1 cellular context compared by ENCODE assay signal in the genomic region with DNA sequence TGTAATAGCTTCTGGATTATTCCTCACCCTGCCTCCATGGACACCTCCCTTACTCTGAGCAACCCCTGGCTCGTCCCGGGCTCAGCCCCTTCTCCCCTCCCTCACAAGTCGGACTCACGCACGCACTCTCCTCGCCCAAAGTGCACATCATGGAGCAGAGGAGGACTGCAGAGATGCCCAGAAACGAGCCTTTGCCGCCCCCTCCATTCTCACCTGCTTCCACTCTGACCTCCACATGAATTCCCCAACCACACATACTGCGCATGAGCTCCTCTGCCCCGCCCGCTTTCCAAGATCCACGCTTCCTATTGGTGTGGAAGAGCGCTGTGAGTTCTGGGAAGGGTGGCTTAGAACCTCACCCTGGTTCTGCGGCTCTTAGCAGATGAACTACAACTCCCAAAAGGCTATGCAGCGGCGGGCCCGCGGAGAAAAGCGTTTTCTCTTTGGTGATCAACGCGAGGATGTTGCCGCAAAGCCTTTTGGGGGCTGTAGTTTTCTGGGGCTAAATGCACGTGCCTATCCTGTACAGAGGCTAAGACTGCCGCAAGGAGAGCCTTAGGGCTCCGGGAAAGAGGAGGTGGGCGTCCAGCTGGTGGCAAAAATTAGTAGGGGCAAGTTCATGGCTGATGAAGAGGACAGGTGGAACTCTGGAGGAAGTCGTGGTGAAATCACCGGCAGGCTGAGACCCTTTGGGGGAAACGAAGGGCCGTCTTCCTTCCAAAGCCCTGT.
TF ChIP-seq lines count a peak whose summit lies in the region.

A gene (minus strand): TSS at position 261 of the 729 bp plus-strand sequence. CDS start 1,618 bp downstream, outside the sequence.

TF ChIP-seq in HepG2, 621 proteins besides CTCF, POLR2A, EP300 and RAD21 (continued from another document and continues in another):
- TF ChIP-seq, protein P1, sequence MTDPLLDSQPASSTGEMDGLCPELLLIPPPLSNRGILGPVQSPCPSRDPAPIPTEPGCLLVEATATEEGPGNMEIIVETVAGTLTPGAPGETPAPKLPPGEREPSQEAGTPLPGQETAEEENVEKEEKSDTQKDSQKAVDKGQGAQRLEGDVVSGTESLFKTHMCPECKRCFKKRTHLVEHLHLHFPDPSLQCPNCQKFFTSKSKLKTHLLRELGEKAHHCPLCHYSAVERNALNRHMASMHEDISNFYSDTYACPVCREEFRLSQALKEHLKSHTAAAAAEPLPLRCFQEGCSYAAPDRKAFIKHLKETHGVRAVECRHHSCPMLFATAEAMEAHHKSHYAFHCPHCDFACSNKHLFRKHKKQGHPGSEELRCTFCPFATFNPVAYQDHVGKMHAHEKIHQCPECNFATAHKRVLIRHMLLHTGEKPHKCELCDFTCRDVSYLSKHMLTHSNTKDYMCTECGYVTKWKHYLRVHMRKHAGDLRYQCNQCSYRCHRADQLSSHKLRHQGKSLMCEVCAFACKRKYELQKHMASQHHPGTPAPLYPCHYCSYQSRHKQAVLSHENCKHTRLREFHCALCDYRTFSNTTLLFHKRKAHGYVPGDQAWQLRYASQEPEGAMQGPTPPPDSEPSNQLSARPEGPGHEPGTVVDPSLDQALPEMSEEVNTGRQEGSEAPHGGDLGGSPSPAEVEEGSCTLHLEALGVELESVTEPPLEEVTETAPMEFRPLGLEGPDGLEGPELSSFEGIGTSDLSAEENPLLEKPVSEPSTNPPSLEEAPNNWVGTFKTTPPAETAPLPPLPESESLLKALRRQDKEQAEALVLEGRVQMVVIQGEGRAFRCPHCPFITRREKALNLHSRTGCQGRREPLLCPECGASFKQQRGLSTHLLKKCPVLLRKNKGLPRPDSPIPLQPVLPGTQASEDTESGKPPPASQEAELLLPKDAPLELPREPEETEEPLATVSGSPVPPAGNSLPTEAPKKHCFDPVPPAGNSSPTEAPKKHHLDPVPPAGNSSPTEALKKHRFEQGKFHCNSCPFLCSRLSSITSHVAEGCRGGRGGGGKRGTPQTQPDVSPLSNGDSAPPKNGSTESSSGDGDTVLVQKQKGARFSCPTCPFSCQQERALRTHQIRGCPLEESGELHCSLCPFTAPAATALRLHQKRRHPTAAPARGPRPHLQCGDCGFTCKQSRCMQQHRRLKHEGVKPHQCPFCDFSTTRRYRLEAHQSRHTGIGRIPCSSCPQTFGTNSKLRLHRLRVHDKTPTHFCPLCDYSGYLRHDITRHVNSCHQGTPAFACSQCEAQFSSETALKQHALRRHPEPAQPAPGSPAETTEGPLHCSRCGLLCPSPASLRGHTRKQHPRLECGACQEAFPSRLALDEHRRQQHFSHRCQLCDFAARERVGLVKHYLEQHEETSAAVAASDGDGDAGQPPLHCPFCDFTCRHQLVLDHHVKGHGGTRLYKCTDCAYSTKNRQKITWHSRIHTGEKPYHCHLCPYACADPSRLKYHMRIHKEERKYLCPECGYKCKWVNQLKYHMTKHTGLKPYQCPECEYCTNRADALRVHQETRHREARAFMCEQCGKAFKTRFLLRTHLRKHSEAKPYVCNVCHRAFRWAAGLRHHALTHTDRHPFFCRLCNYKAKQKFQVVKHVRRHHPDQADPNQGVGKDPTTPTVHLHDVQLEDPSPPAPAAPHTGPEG (CRISPR knock-in tag; IDR thresholded peaks at IDR 0.05): peak; percentile 67; the same call in 1 of the 2 replicates
- TF ChIP-seq, protein P2, sequence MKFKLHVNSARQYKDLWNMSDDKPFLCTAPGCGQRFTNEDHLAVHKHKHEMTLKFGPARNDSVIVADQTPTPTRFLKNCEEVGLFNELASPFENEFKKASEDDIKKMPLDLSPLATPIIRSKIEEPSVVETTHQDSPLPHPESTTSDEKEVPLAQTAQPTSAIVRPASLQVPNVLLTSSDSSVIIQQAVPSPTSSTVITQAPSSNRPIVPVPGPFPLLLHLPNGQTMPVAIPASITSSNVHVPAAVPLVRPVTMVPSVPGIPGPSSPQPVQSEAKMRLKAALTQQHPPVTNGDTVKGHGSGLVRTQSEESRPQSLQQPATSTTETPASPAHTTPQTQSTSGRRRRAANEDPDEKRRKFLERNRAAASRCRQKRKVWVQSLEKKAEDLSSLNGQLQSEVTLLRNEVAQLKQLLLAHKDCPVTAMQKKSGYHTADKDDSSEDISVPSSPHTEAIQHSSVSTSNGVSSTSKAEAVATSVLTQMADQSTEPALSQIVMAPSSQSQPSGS (CRISPR knock-in tag; IDR thresholded peaks at IDR 0.05): peak; percentile 90
- TF ChIP-seq JUNB (CRISPR knock-in tag; IDR thresholded peaks at IDR 0.05; ENCODE audit: borderline replicate concordance): no peak
- peak; percentile 50; the same call in 1 of the 2 replicates for TF ChIP-seq ZNF746 (CRISPR knock-in tag; IDR thresholded peaks at IDR 0.05)
- peak; percentile 37 for TF ChIP-seq CBX1 (IDR thresholded peaks at IDR 0.05; ENCODE audit: low read depth)
- no peak; the same call in 1 of the 2 replicates for TF ChIP-seq JDP2 (CRISPR knock-in tag; IDR thresholded peaks at IDR 0.05; ENCODE audit: borderline replicate concordance)
- peak; percentile 98 for TF ChIP-seq POLR2AphosphoS5 (IDR thresholded peaks at IDR 0.05; ENCODE audit: low read depth, low read length)
- TF ChIP-seq TBP (CRISPR knock-in tag; IDR thresholded peaks at IDR 0.05): no peak
- TF ChIP-seq ZNF232 (CRISPR knock-in tag; IDR thresholded peaks at IDR 0.05; ENCODE audit: borderline replicate concordance): 0 out of 2 replicates have a peak, but pooled peaks have one; percentile 21
- TF ChIP-seq, protein P3, sequence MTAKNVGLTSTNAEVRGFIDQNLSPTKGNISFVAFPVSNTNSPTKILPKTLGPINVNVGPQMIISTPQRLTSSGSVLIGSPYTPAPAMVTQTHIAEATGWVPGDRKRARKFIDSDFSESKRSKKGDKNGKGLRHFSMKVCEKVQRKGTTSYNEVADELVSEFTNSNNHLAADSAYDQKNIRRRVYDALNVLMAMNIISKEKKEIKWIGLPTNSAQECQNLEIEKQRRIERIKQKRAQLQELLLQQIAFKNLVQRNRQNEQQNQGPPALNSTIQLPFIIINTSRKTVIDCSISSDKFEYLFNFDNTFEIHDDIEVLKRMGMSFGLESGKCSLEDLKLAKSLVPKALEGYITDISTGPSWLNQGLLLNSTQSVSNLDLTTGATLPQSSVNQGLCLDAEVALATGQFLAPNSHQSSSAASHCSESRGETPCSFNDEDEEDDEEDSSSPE (CRISPR knock-in tag; IDR thresholded peaks at IDR 0.05): peak; percentile 86
- TF ChIP-seq, protein P4, sequence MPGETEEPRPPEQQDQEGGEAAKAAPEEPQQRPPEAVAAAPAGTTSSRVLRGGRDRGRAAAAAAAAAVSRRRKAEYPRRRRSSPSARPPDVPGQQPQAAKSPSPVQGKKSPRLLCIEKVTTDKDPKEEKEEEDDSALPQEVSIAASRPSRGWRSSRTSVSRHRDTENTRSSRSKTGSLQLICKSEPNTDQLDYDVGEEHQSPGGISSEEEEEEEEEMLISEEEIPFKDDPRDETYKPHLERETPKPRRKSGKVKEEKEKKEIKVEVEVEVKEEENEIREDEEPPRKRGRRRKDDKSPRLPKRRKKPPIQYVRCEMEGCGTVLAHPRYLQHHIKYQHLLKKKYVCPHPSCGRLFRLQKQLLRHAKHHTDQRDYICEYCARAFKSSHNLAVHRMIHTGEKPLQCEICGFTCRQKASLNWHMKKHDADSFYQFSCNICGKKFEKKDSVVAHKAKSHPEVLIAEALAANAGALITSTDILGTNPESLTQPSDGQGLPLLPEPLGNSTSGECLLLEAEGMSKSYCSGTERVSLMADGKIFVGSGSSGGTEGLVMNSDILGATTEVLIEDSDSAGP (CRISPR knock-in tag; IDR thresholded peaks at IDR 0.05; ENCODE audit: borderline replicate concordance): peak; percentile 79; the same call in 1 of the 2 replicates
- TF ChIP-seq, protein P5, sequence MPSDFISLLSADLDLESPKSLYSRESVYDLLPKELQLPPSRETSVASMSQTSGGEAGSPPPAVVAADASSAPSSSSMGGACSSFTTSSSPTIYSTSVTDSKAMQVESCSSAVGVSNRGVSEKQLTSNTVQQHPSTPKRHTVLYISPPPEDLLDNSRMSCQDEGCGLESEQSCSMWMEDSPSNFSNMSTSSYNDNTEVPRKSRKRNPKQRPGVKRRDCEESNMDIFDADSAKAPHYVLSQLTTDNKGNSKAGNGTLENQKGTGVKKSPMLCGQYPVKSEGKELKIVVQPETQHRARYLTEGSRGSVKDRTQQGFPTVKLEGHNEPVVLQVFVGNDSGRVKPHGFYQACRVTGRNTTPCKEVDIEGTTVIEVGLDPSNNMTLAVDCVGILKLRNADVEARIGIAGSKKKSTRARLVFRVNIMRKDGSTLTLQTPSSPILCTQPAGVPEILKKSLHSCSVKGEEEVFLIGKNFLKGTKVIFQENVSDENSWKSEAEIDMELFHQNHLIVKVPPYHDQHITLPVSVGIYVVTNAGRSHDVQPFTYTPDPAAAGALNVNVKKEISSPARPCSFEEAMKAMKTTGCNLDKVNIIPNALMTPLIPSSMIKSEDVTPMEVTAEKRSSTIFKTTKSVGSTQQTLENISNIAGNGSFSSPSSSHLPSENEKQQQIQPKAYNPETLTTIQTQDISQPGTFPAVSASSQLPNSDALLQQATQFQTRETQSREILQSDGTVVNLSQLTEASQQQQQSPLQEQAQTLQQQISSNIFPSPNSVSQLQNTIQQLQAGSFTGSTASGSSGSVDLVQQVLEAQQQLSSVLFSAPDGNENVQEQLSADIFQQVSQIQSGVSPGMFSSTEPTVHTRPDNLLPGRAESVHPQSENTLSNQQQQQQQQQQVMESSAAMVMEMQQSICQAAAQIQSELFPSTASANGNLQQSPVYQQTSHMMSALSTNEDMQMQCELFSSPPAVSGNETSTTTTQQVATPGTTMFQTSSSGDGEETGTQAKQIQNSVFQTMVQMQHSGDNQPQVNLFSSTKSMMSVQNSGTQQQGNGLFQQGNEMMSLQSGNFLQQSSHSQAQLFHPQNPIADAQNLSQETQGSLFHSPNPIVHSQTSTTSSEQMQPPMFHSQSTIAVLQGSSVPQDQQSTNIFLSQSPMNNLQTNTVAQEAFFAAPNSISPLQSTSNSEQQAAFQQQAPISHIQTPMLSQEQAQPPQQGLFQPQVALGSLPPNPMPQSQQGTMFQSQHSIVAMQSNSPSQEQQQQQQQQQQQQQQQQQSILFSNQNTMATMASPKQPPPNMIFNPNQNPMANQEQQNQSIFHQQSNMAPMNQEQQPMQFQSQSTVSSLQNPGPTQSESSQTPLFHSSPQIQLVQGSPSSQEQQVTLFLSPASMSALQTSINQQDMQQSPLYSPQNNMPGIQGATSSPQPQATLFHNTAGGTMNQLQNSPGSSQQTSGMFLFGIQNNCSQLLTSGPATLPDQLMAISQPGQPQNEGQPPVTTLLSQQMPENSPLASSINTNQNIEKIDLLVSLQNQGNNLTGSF (CRISPR knock-in tag; IDR thresholded peaks at IDR 0.05): no peak
- peak; percentile 63; the same call in 1 of the 2 replicates for TF ChIP-seq ZNF317 (CRISPR knock-in tag; IDR thresholded peaks at IDR 0.05)
- TF ChIP-seq KDM1A (CRISPR knock-in tag; IDR thresholded peaks at IDR 0.05): no peak
- TF ChIP-seq SKI (IDR thresholded peaks at IDR 0.05; ENCODE audit: partially characterized antibody): no peak
- 0 out of 2 replicates have a peak, but pooled peaks have one; percentile 91 for TF ChIP-seq ZNF567 (CRISPR knock-in tag; IDR thresholded peaks at IDR 0.05; ENCODE audit: borderline replicate concordance)
- no peak; the same call in 1 of the 2 replicates for TF ChIP-seq ZNF724P (CRISPR knock-in tag; IDR thresholded peaks at IDR 0.05; ENCODE audit: borderline replicate concordance)
- TF ChIP-seq, protein P6, sequence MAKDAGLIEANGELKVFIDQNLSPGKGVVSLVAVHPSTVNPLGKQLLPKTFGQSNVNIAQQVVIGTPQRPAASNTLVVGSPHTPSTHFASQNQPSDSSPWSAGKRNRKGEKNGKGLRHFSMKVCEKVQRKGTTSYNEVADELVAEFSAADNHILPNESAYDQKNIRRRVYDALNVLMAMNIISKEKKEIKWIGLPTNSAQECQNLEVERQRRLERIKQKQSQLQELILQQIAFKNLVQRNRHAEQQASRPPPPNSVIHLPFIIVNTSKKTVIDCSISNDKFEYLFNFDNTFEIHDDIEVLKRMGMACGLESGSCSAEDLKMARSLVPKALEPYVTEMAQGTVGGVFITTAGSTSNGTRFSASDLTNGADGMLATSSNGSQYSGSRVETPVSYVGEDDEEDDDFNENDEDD (CRISPR knock-in tag; IDR thresholded peaks at IDR 0.05; ENCODE audit: borderline replicate concordance): peak; percentile 91
- TF ChIP-seq CREB1 (IDR thresholded peaks at IDR 0.05): peak; percentile 75
- TF ChIP-seq CREB1 (CRISPR knock-in tag; IDR thresholded peaks at IDR 0.05): peak; percentile 96
- no peak for TF ChIP-seq MAFK (conservative IDR thresholded peaks at IDR 0.05 in 1 of 2, IDR thresholded peaks at IDR 0.05 in 1 of 2; ENCODE audit: low read length in 2 of 2)
- TF ChIP-seq NFATC3 (CRISPR knock-in tag; IDR thresholded peaks at IDR 0.05): peak; percentile 60; the same call in 1 of the 2 replicates
- TF ChIP-seq, protein P7, sequence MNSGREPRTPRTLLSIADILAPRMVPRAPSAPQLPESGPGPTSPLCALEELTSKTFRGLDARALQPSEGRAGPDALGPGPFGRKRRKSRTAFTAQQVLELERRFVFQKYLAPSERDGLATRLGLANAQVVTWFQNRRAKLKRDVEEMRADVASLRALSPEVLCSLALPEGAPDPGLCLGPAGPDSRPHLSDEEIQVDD (CRISPR knock-in tag; IDR thresholded peaks at IDR 0.05; ENCODE audit: borderline replicate concordance): 0 out of 2 replicates have a peak, but pooled peaks have one; percentile 31
- peak; percentile 97 for TF ChIP-seq ZNF501 (CRISPR knock-in tag; IDR thresholded peaks at IDR 0.05)
- TF ChIP-seq FIP1L1 (IDR thresholded peaks at IDR 0.05; ENCODE audit: borderline replicate concordance, insufficient read depth, low read depth, low read length): 0 out of 2 replicates have a peak, but pooled peaks have one; percentile 54
- TF ChIP-seq ZNF616 (CRISPR knock-in tag; IDR thresholded peaks at IDR 0.05; ENCODE audit: low read depth): 0 out of 2 replicates have a peak, but pooled peaks have one; percentile 82
- TF ChIP-seq RFX5 (IDR thresholded peaks at IDR 0.05; ENCODE audit: low read depth, low read length): no peak
- TF ChIP-seq ZNF382 (CRISPR knock-in tag; IDR thresholded peaks at IDR 0.05; ENCODE audit: borderline replicate concordance): no peak
- peak; percentile 85 for TF ChIP-seq ZIK1 (CRISPR knock-in tag; IDR thresholded peaks at IDR 0.05; ENCODE audit: borderline replicate concordance, low read depth)
- TF ChIP-seq ZBTB21 (CRISPR knock-in tag; IDR thresholded peaks at IDR 0.05): peak; percentile 11; the same call in 1 of the 2 replicates
- no peak for TF ChIP-seq TAF15 (IDR thresholded peaks at IDR 0.05; ENCODE audit: low read depth, low read length, poor library complexity, severe bottlenecking)
- 0 out of 2 replicates have a peak, but pooled peaks have one; percentile 14 for TF ChIP-seq ZNF34 (CRISPR knock-in tag; IDR thresholded peaks at IDR 0.05; ENCODE audit: borderline replicate concordance)
- TF ChIP-seq, protein P8, sequence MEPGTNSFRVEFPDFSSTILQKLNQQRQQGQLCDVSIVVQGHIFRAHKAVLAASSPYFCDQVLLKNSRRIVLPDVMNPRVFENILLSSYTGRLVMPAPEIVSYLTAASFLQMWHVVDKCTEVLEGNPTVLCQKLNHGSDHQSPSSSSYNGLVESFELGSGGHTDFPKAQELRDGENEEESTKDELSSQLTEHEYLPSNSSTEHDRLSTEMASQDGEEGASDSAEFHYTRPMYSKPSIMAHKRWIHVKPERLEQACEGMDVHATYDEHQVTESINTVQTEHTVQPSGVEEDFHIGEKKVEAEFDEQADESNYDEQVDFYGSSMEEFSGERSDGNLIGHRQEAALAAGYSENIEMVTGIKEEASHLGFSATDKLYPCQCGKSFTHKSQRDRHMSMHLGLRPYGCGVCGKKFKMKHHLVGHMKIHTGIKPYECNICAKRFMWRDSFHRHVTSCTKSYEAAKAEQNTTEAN (CRISPR knock-in tag; conservative IDR thresholded peaks at IDR 0.05): 0 out of 2 replicates have a peak, but pooled peaks have one; percentile 56
- no peak for TF ChIP-seq ZSCAN20 (CRISPR knock-in tag; IDR thresholded peaks at IDR 0.05; ENCODE audit: borderline replicate concordance)
- peak; percentile 62; the same call in 1 of the 2 replicates for TF ChIP-seq ZNF274 (CRISPR knock-in tag; IDR thresholded peaks at IDR 0.05)
- TF ChIP-seq CCDC6 (CRISPR knock-in tag; IDR thresholded peaks at IDR 0.05): no peak
- 0 out of 2 replicates have a peak, but pooled peaks have one; percentile 23 for TF ChIP-seq ZNF605 (CRISPR knock-in tag; IDR thresholded peaks at IDR 0.05)
